Comparison of ENCODE assay signal across 1 cellular context in genomic region chr3:59098516-59098915, GRCh38. TPM values are rescaled to one million over a fixed set of nuclear protein-coding genes. Genes with fewer than 3 reads are reported as not detected.
"Had no signal": no experiment of that assay in that cellular context is flagged by ENCODE, and none has a peak within 500 bp of the region (broad histone marks: within the 10 kb centered on the region; RNA-seq: fewer than 3 reads in every experiment).

No MANE protein-coding gene starts in this region.

RNA-seq across cellular contexts. Expression of gene CFAP20DC, which starts 48.7 kb away (rescaled TPM):
- total RNA-seq: left ventricle myocardium inferior had no signal
